ENCODE assay signal across 22 cellular contexts in the genomic region with DNA sequence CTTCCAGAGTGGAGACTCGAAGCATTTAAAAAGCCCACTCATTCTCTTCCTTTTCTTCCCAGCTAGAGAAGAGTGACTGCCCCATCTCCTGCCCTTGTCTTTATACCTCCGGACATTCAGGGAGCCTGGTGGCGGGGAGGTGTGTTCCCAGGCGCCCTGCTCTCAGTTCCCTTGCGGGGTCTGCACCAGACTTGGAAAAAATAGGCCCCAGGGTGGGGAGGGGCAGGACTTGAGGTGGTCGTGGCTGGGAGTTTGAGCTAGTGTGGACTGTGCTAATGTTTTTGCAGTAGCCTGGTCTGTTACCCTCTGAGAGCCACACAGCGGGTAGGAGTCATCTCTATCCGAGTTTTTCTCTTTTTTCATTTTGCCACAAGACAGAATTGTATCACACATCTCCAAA.
"Had no signal": no experiment of that assay in that cellular context is flagged by ENCODE, and none has a peak within 500 bp of the region (broad histone marks: within the 10 kb centered on the region; RNA-seq: fewer than 3 reads in every experiment).

No MANE protein-coding gene starts in this region.

- H3K36me3 ChIP-seq: colonic mucosa, gastrocnemius medialis, uterus had no signal

- H3K27ac ChIP-seq: colonic mucosa, dorsolateral prefrontal cortex, esophagus muscularis mucosa, gastrocnemius medialis, heart right ventricle, parathyroid adenoma, psoas muscle, skin epidermis, tibial artery, upper lobe of left lung, uterus had no signal

- ATAC-seq: gastrocnemius medialis; heart right ventricle; left lobe of liver; psoas muscle; sciatic nerve; stimulated activated naive CD8-positive, alpha-beta T cell treated with anti-CD3 and anti-CD28 coated beads, Interleukin-15, Interleukin-2, amounts not matched to agents 100 U/mL and 50 U/mL, for 24 hours had no signal

- H3K27ac Mint-ChIP-seq: naive B cell, nephron had no signal

- H3K9me3 ChIP-seq: colonic mucosa, esophagus muscularis mucosa, gastrocnemius medialis, heart right ventricle, psoas muscle, tibial artery, upper lobe of left lung, uterus had no signal

- H3K4me3 ChIP-seq: colonic mucosa, dorsolateral prefrontal cortex, esophagus muscularis mucosa, gastrocnemius medialis, heart right ventricle, psoas muscle, skin epidermis, tibial artery, upper lobe of left lung, uterus had no signal

- H3K4me3 Mint-ChIP-seq: naive B cell, nephron had no signal

- H3K9me3 Mint-ChIP-seq: naive B cell, nephron had no signal

- H3K9ac ChIP-seq: parathyroid adenoma had no signal

- DNase-seq: cerebellar nuclear complex; colonic mucosa; effector memory CD4-positive, alpha-beta T cell; gastrocnemius medialis; heart right ventricle; hypothalamus; naive B cell; occipital lobe; psoas muscle; retina; stimulated activated CD4-positive, alpha-beta T cell treated with anti-CD3 and anti-CD28 coated beads, Interleukin-12 subunit alpha, Interleukin-12 subunit beta, amount 100 ng/mL, for 4 hours; stimulated activated naive CD8-positive, alpha-beta T cell treated with anti-CD3 and anti-CD28 coated beads, Interleukin-15, Interleukin-2, amounts not matched to agents 100 U/mL and 50 U/mL, for 24 hours; tibial artery had no signal

- H2AFZ ChIP-seq: parathyroid adenoma had no signal

- H3K27me3 ChIP-seq: colonic mucosa, dorsolateral prefrontal cortex, esophagus muscularis mucosa, gastrocnemius medialis, heart right ventricle, tibial artery, upper lobe of left lung, uterus had no signal

- H3K4me1 Mint-ChIP-seq: naive B cell had no signal

- H3K27me3 Mint-ChIP-seq: naive B cell had no signal

- H3K4me1 ChIP-seq: colonic mucosa, parathyroid adenoma, upper lobe of left lung, uterus had no signal
